In the genomic region with DNA sequence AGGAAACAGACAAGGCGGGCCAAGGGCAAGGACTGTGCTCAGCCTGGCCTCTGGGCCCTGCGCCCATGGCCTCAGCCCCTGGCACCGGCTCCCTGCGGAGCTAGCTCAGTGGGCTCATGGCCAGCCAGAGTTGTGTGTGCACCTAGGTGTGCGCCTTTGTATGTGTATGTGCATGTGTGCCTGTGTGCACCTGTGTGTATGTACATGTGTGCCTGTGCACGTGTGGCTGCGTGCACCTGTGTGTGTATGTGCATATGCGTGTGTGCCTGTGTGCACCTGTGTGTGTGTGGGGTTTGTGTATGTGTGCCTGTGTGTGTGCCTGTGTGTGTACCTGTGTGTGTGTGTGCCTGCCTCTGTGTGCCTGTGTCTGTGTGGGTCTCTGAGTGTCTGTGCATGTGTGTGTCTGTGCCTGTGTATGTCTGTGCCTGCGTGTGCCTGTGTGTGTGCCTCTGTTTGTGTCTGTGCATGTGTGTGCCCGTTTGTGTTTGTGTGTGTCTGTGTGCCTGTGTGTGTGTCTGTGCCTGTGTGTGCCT, we compare ENCODE assay signal across 19 cellular contexts. TPM values are rescaled to one million over a fixed set of nuclear protein-coding genes. Genes with fewer than 3 reads are reported as not detected.
A peak's percentile ranks its signal among the peaks of the same experiment; 100 is the strongest.
DNase-seq lines count a peak whose midpoint lies in the region; ATAC-seq and TF ChIP-seq lines count a peak whose summit lies in the region.
"Had no signal": no experiment of that assay in that cellular context is flagged by ENCODE, and none has a peak within 500 bp of the region (broad histone marks: within the 10 kb centered on the region; RNA-seq: fewer than 3 reads in every experiment).

No MANE protein-coding gene starts in this region.

- H3K27ac Mint-ChIP-seq in H9 (peak overlapping the region in 2 of 3 experiments; percentile 19; a peak in 3 of 7 replicates), brain (peak overlapping the region in 4 of 5 experiments; percentile 20 to 37 (median 30))
- H3K27ac Mint-ChIP-seq: activated CD4-positive, alpha-beta T cell treated with anti-CD3 and anti-CD28 coated beads, Interleukin-2, amount 10 ng/mL, durations not matched to agents 24 days and 14 days had no signal

- H3K4me1 ChIP-seq in H9 (ENCODE audit: insufficient read depth, low read length): no peaks in the 10 kb centered on the region
- peaks cover 0 to 51% (median 15%) of the 10 kb centered on the region in 4 donors for H3K4me1 ChIP-seq in stomach
- H3K4me1 ChIP-seq: pancreas, SJCRH30 had no signal

- H3K56ac ChIP-seq in H9 (ENCODE audit: insufficient read length, low read depth, low read length): no peak overlapping the region

- TF ChIP-seq POLR2A in stomach (IDR thresholded peaks at IDR 0.05): no peak

- no peaks in the 10 kb centered on the region; the same call in 1 of the 2 replicates for H3K79me2 ChIP-seq in H9 (ENCODE audit: insufficient read depth, low read length)

- no peak overlapping the region; the same call in 1 of the 2 replicates for H3K14ac ChIP-seq in H9 (ENCODE audit: insufficient read depth, low read length)

- H2AFZ ChIP-seq in H9 (ENCODE audit: low read length): no peak overlapping the region
- H2AFZ ChIP-seq: hepatocyte, PC-9 had no signal

- H3K27me3 Mint-ChIP-seq in H9 (ENCODE audit: low read depth) (peaks cover 5% of the 10 kb centered on the region), brain (no peaks in the 10 kb centered on the region)
- H3K27me3 Mint-ChIP-seq: activated CD4-positive, alpha-beta T cell treated with anti-CD3 and anti-CD28 coated beads, Interleukin-2, amount 10 ng/mL, durations not matched to agents 24 days and 14 days had no signal

- DNase-seq in H9 (no peak), left lobe of liver (ENCODE audit: low spot score) (peak; percentile 81), stomach (peak; percentile 43), germinal center (ENCODE audit: low spot score) (no peak), medulla oblongata (ENCODE audit: extremely low spot score) (no peak)
- no peak for DNase-seq in activated CD4-positive, alpha-beta T cell treated with anti-CD3 and anti-CD28 coated beads for 48 hours
- DNase-seq: activated CD4-positive, alpha-beta T cell treated with anti-CD3 and anti-CD28 coated beads, Interleukin-2, amount 10 ng/mL, durations not matched to agents 24 days and 14 days; activated effector memory CD4-positive, alpha-beta T cell treated with Interleukin-2 at 50 U/mL for 16 hours; brain microvascular endothelial cell; NCI-H1694; pancreas; PC-9; SJCRH30; T-helper 1 cell had no signal

- no peaks in the 10 kb centered on the region for H3K36me3 ChIP-seq in stomach
- H3K36me3 ChIP-seq: brain microvascular endothelial cell, pancreas, SJCRH30, thoracic aorta had no signal

- no peak overlapping the region for H4K8ac ChIP-seq in H9 (replicated peaks; ENCODE audit: insufficient read length, low read depth, low read length)

- TF ChIP-seq CTCF in H9 (conservative IDR thresholded peaks at IDR 0.05) (no peak), brain (conservative IDR thresholded peaks at IDR 0.05) (no peak), stomach (IDR thresholded peaks at IDR 0.05) (no peak)

- intact Hi-C loops in stomach (cut with DNase I; ENCODE audit: low total_unique reads): no loop called here

- no peak overlapping the region for H2BK15ac ChIP-seq in H9 (ENCODE audit: low read depth, low read length)

- H3K4me2 ChIP-seq in H9 (ENCODE audit: insufficient read depth, insufficient read length, low read length): no peak overlapping the region
- H3K4me2 ChIP-seq: hepatocyte, PC-9 had no signal

- H3K9me3 Mint-ChIP-seq in H9 (no peaks in the 10 kb centered on the region), brain (no peaks in the 10 kb centered on the region)
- H3K9me3 Mint-ChIP-seq: activated CD4-positive, alpha-beta T cell treated with anti-CD3 and anti-CD28 coated beads, Interleukin-2, amount 10 ng/mL, durations not matched to agents 24 days and 14 days had no signal

- H3K27me3 ChIP-seq in H9 (ENCODE audit: insufficient read depth, low read length) (no peaks in the 10 kb centered on the region), stomach (no peaks in the 10 kb centered on the region)
- H3K27me3 ChIP-seq: brain microvascular endothelial cell, hepatocyte, pancreas, SJCRH30 had no signal

- no peak overlapping the region for H3K4ac ChIP-seq in H9 (ENCODE audit: low read depth, low read length)

- H3K9ac ChIP-seq in H9 (ENCODE audit: extremely low read depth, insufficient read length, low read length): no peak overlapping the region

- peaks cover 13 to 30% of the 10 kb centered on the region in 2 experiments for H3K4me1 Mint-ChIP-seq in H9
- H3K4me1 Mint-ChIP-seq in brain: peaks cover 62% of the 10 kb centered on the region

- H3K23ac ChIP-seq in H9 (ENCODE audit: insufficient read length, low read depth, low read length): no peak overlapping the region

- H2BK120ac ChIP-seq in H9 (ENCODE audit: low read depth, low read length, poor library complexity, severe bottlenecking): no peak overlapping the region

- H3K4me3 Mint-ChIP-seq in H9: no peak overlapping the region; a peak in 1 of 5 replicates
- H3K4me3 Mint-ChIP-seq in brain: peak overlapping the region in 2 of 5 experiments; percentile 20 to 36
- H3K4me3 Mint-ChIP-seq: activated CD4-positive, alpha-beta T cell treated with anti-CD3 and anti-CD28 coated beads, Interleukin-2, amount 10 ng/mL, durations not matched to agents 24 days and 14 days had no signal

- ATAC-seq in left lobe of liver: peak; percentile 92
- ATAC-seq: HCT116 had no signal

- TF ChIP-seq EP300 in stomach (IDR thresholded peaks at IDR 0.05): no peak

- WGBS in H9 (ENCODE audit: extremely low coverage, insufficient read length, low lambda C conversion rate): no CpG with 5 or more reads among the region's 10 CpGs
- WGBS in stomach, 5 donors: 63 to 75% (median 71%) methylated on average over 4 to 10 of the region's 10 CpGs

- no peaks in the 10 kb centered on the region for H3K23me2 ChIP-seq in H9 (ENCODE audit: insufficient read length, low read depth, low read length, poor library complexity, severe bottlenecking)

- no peak overlapping the region for H3K4me3 ChIP-seq in stomach
- H3K4me3 ChIP-seq: coronary artery, hepatocyte, pancreas, PC-9, SJCRH30, thoracic aorta had no signal

- H3K36me3 Mint-ChIP-seq in H9 (ENCODE audit: insufficient read depth in 1 of 3, low read depth in 3 of 3): peaks cover 0 to 6% (median 0%) of the 10 kb centered on the region in 3 experiments; a peak in 2 of 7 replicates
- H3K36me3 Mint-ChIP-seq in brain: peaks cover 22% of the 10 kb centered on the region

- H4K91ac ChIP-seq in H9 (ENCODE audit: insufficient read length, low read depth, low read length): no peak overlapping the region

- H2AK5ac ChIP-seq in H9 (ENCODE audit: insufficient read length, low read length): no peak overlapping the region

- no peak overlapping the region for H2BK20ac ChIP-seq in H9 (ENCODE audit: low read depth, low read length, poor library complexity, severe bottlenecking)

- no peaks in the 10 kb centered on the region for H3K9me3 ChIP-seq in H9 (ENCODE audit: control insufficient read depth, low read depth, low read length)
- H3K9me3 ChIP-seq in stomach: no peaks in the 10 kb centered on the region
- H3K9me3 ChIP-seq: pancreas, SJCRH30, thoracic aorta had no signal

- H4K5ac ChIP-seq in H9 (ENCODE audit: insufficient read length, low read depth, low read length): no peak overlapping the region

- H2BK12ac ChIP-seq in H9 (ENCODE audit: insufficient read length, low read depth, low read length): no peak overlapping the region

- no peaks in the 10 kb centered on the region for H3K79me1 ChIP-seq in H9 (ENCODE audit: insufficient read depth, low read depth, low read length, poor library complexity, severe bottlenecking)

- H3K27ac ChIP-seq in H9 (ENCODE audit: insufficient read length, low read depth, low read length) (no peak overlapping the region), stomach (no peak overlapping the region)
- H3K27ac ChIP-seq: brain microvascular endothelial cell, coronary artery, hepatocyte, pancreas, PC-9, SJCRH30, thoracic aorta had no signal

- H4K20me1 ChIP-seq in H9 (ENCODE audit: control insufficient read depth, insufficient read depth, insufficient read length): peaks cover 2% of the 10 kb centered on the region

- H3T11ph ChIP-seq in H9 (ENCODE audit: low read length): no peak overlapping the region

- no peak overlapping the region for H2BK5ac ChIP-seq in H9 (ENCODE audit: insufficient read length, low read length)

- H3K18ac ChIP-seq in H9 (ENCODE audit: insufficient read length, low read depth, low read length): no peak overlapping the region

RNA-seq across cellular contexts. Expression of gene GPR137B, which starts 7.4 kb away (rescaled TPM):
- total RNA-seq in H9 (2021): 5.9 and 6.6 TPM in 2 replicates
- 17.8 TPM for polyA plus RNA-seq in brain (ENCODE audit: insufficient read depth, low read depth, low replicate concordance)
- 4.5 TPM for total RNA-seq in left lobe of liver
- total RNA-seq in stomach: 10 to 100 TPM; 11.6 to 64.8 (median 15.8) TPM
- 1 to 10 TPM; 2.9 to 7.5 (median 7.3) TPM for polyA plus RNA-seq in stomach
- total RNA-seq: PC-9 had no signal

Comparison
In these comparisons a context has a peak if more than half of its experiments do, and no peak if none do; other contexts are left out.
1. DNase-seq: peak in left lobe of liver (single experiment) and stomach (single experiment); none in H9 (single experiment), activated CD4-positive, alpha-beta T cell treated with anti-CD3 and anti-CD28 coated beads for 48 hours (single experiment), germinal center (single experiment) and medulla oblongata (single experiment).